Comparison of ENCODE assay signal across 8 cellular contexts in the genomic region with DNA sequence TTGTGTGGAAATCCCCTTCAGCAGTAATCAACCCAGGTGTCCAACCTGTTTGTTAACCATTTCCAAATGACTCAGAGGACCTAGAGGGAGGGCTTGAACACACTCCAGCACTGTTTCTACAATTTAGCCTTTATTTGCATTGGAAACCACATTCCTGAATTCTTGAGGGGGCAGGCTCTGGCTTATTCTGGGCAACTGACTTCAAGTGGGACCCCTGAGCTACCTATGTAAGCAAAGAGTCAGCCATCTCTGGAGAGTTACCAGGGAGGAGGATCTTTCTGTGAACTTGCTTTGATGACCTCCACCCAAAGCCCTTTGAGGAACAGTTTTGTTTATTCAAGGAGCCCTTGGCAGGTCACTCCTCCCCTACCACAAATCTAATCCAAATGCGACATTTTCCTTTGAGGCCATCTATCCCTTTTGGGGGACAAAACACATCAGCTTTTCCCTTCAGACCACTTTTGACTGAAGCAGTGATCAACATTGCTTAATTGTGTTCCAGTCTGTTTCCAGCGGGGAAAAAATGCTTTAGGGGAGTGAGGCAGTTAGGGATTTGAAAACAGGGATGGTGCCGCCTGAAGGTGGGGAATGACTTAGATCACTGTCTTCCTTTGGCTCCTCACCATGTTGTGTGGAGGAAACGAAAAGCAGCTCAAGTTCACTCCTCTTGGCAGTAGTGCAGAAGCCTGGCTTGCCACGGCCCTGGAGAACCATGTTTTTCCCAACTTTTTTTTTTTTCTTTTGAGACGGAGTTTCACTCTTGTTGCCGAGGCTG. TPM values are rescaled to one million over a fixed set of nuclear protein-coding genes. Genes with fewer than 3 reads are reported as not detected.
DNase-seq lines count a peak whose midpoint lies in the region; ATAC-seq and TF ChIP-seq lines count a peak whose summit lies in the region.

No MANE protein-coding gene starts in this region.

- no peak overlapping the region for H3K9ac ChIP-seq in trophoblast cell (ENCODE audit: low read length)

- no peak overlapping the region for H2BK5ac ChIP-seq in trophoblast cell (ENCODE audit: low read depth, low read length, poor library complexity)

- peaks cover 40% of the 10 kb centered on the region for H3K4me1 Mint-ChIP-seq in CD8-positive, alpha-beta T cell (ENCODE audit: low read depth)

- no peak overlapping the region for H3K4me3 Mint-ChIP-seq in CD8-positive, alpha-beta T cell

- H3K36me3 Mint-ChIP-seq in CD8-positive, alpha-beta T cell, result peaks cover 11% of the 10 kb centered on the region

- H3K4ac ChIP-seq in trophoblast cell (ENCODE audit: low read depth, low read length), result no peak overlapping the region

- no peak overlapping the region for H3K4me3 ChIP-seq in CD8-positive, alpha-beta T cell (ENCODE audit: low read depth, low read length)
- peak overlapping the region; percentile 7 for H3K4me3 ChIP-seq in fibroblast of mammary gland (ENCODE audit: control insufficient read depth, low read depth, low read length)
- no peak overlapping the region for H3K4me3 ChIP-seq in trophoblast cell (ENCODE audit: low read depth, low read length)

- ATAC-seq in CD8-positive, alpha-beta T cell, result peak; percentile 58
- ATAC-seq in GM19043 (IDR thresholded peaks at IDR 0.05; ENCODE audit: low read depth, unreplicated experiment), result peak; percentile 36

- no peak overlapping the region for H4K8ac ChIP-seq in trophoblast cell (ENCODE audit: low read depth, low read length)

- CTCF ChIA-PET in CD8-positive, alpha-beta T cell (lab: Charles Lee), result interaction anchor here (1.1 to 1.7 kb wide), 2 partner anchors 93 to 190 kb away, joined by 3 to 7 read pairs; no protein-coding TSS in a partner anchor

- H2AFZ ChIP-seq in trophoblast cell (ENCODE audit: insufficient read depth, low read length, poor library complexity), result no peak overlapping the region

- H3K36me3 ChIP-seq in CD8-positive, alpha-beta T cell (ENCODE audit: insufficient read depth, low read length), result no peaks in the 10 kb centered on the region
- peaks cover 2% of the 10 kb centered on the region in 2 experiments for H3K36me3 ChIP-seq in trophoblast cell (ENCODE audit: control insufficient read depth in 1 of 2, insufficient read depth in 2 of 2, low read length in 2 of 2)

- H3K4me2 ChIP-seq in trophoblast cell (ENCODE audit: low read length), result no peak overlapping the region

- no peaks in the 10 kb centered on the region for H3K9me3 Mint-ChIP-seq in CD8-positive, alpha-beta T cell

- peak overlapping the region; percentile 17 for H2BK12ac ChIP-seq in trophoblast cell (ENCODE audit: low read length)

- H3K27me3 ChIP-seq in CD8-positive, alpha-beta T cell (ENCODE audit: insufficient read depth, low read length), result no peaks in the 10 kb centered on the region
- H3K27me3 ChIP-seq in trophoblast cell (ENCODE audit: insufficient read depth, low read length), result no peaks in the 10 kb centered on the region

- no CpG with 5 or more reads among the region's 7 CpGs for WGBS in trophoblast cell (ENCODE audit: extremely low coverage, insufficient coverage, insufficient read length)

- H3K27ac ChIP-seq in CD8-positive, alpha-beta T cell (ENCODE audit: low read depth, low read length), result no peak overlapping the region
- peak overlapping the region; percentile 35 for H3K27ac ChIP-seq in trophoblast cell (ENCODE audit: low read depth, low read length)

- intact Hi-C loops in CD8-positive, alpha-beta T cell (cut with DNase I, micrococcal nuclease), result no loop called here

- no peak for TF ChIP-seq CTCF in CD8-positive, alpha-beta T cell (IDR thresholded peaks at IDR 0.05)
- TF ChIP-seq CTCF in fibroblast of mammary gland (conservative IDR thresholded peaks at IDR 0.05; ENCODE audit: control insufficient read depth, insufficient read depth, low read depth, low read length), result no peak

- no peak overlapping the region for H2AK5ac ChIP-seq in trophoblast cell (ENCODE audit: low read length)

- H2BK120ac ChIP-seq in trophoblast cell (ENCODE audit: insufficient read depth, low read length, poor library complexity), result peak overlapping the region; percentile 26

- no peak overlapping the region for H4K91ac ChIP-seq in trophoblast cell (ENCODE audit: low read depth, low read length)

- H3K9me3 ChIP-seq in CD8-positive, alpha-beta T cell (ENCODE audit: low read length), result no peaks in the 10 kb centered on the region
- no peaks in the 10 kb centered on the region for H3K9me3 ChIP-seq in trophoblast cell (ENCODE audit: insufficient read depth, low read depth, low read length)

- POLR2A ChIA-PET in CD8-positive, alpha-beta T cell (lab: Charles Lee), result interaction anchor here (0.9 to 1.8 kb wide), 2 partner anchors 9 to 92 kb away, joined by 3 to 6 read pairs; no protein-coding TSS in a partner anchor

- no peaks in the 10 kb centered on the region for H3K27me3 Mint-ChIP-seq in CD8-positive, alpha-beta T cell (ENCODE audit: low read depth)

- H3K79me2 ChIP-seq in trophoblast cell (ENCODE audit: control insufficient read depth, insufficient read depth, low read length, poor library complexity), result no peaks in the 10 kb centered on the region

- H3K27ac Mint-ChIP-seq in CD8-positive, alpha-beta T cell, result peak overlapping the region; percentile 82

- H3K14ac ChIP-seq in trophoblast cell (ENCODE audit: low read length), result no peak overlapping the region

- peaks cover 6% of the 10 kb centered on the region for H3K4me1 ChIP-seq in CD8-positive, alpha-beta T cell (ENCODE audit: insufficient read depth, low read length)
- H3K4me1 ChIP-seq in trophoblast cell (ENCODE audit: control insufficient read depth in 1 of 2, insufficient read depth in 2 of 2, low read length in 2 of 2), result peaks cover 8 to 12% of the 10 kb centered on the region in 2 experiments

- H4K12ac ChIP-seq in trophoblast cell (ENCODE audit: low read depth, low read length), result no peak overlapping the region

- H3K79me1 ChIP-seq in trophoblast cell (ENCODE audit: low read length), result peaks cover 6% of the 10 kb centered on the region

- no peak overlapping the region for H3K18ac ChIP-seq in trophoblast cell (ENCODE audit: low read length)

- DNase-seq in CD8-positive, alpha-beta T cell, result no peak
- DNase-seq in HT1080 (ENCODE audit: low read depth), result peak; percentile 82
- DNase-seq in T1000 (lab: John Stamatoyannopoulos, UW), result peak; percentile 50
- peak; percentile 92 for DNase-seq in fibroblast of mammary gland (ENCODE audit: low read depth)
- DNase-seq in trophoblast cell, result peak; percentile 70 to 85
- no peak for DNase-seq in putamen (ENCODE audit: low spot score)
- no peak for DNase-seq in cerebellum (ENCODE audit: low spot score)

- H3K23ac ChIP-seq in trophoblast cell (ENCODE audit: low read length), result no peak overlapping the region

RNA-seq across cellular contexts. Expression of a gene that starts 46.2 kb away (rescaled TPM):
- 10 to 100 TPM in 1 of 2 experiments, 1 to 10 TPM in 1; 9.7 to 11.0 TPM for total RNA-seq in CD8-positive, alpha-beta T cell
- 3.5 and 6.1 TPM in 2 replicates for total RNA-seq in HT1080 (2014; rRNA removed; shearing (Covaris generic))
- 3.4 and 4.0 TPM in 2 replicates for polyA plus RNA-seq in HT1080 (2015; cell fraction: cytosol; rRNA removed)
- 7.1 TPM in 2 replicates for polyA plus RNA-seq in HT1080 (2015; cell fraction: nucleus; rRNA removed)
- polyA plus RNA-seq in trophoblast cell (2013), result 12.0 and 13.0 TPM in 2 replicates
- total RNA-seq in cerebellum, result 12.6 TPM

RNA-seq across cellular contexts. Expression of a gene that starts 46.3 kb away (rescaled TPM):
- 100 to 1,000 TPM; 153 to 171 TPM for total RNA-seq in CD8-positive, alpha-beta T cell
- total RNA-seq in HT1080 (2014; rRNA removed; shearing (Covaris generic)), result 16.4 and 16.8 TPM in 2 replicates
- 10.8 and 13.7 TPM in 2 replicates for polyA plus RNA-seq in HT1080 (2015; cell fraction: cytosol; rRNA removed)
- polyA plus RNA-seq in HT1080 (2015; cell fraction: nucleus; rRNA removed), result 22.5 and 23.0 TPM in 2 replicates
- polyA plus RNA-seq in trophoblast cell (2013), result 20.7 and 27.6 TPM in 2 replicates
- total RNA-seq in cerebellum, result 46.0 TPM

Comparison
In these comparisons a context has a peak if more than half of its experiments do, and no peak if none do; other contexts are left out.
1. DNase-seq: peak in HT1080 (single experiment), T1000 (single experiment), fibroblast of mammary gland (single experiment) and trophoblast cell (2 of 2); none in CD8-positive, alpha-beta T cell (0 of 7), putamen (single experiment) and cerebellum (single experiment).